In genomic region chr5:124872615-124873014, GRCh38 we compare ENCODE assay signal across 16 cellular contexts.
"Had no signal": no experiment of that assay in that cellular context is flagged by ENCODE, and none has a peak within 500 bp of the region (broad histone marks: within the 10 kb centered on the region; RNA-seq: fewer than 3 reads in every experiment).

No MANE protein-coding gene starts in this region.

- H3K4me1 Mint-ChIP-seq: activated naive CD4-positive, alpha-beta T cell treated with anti-CD3 and anti-CD28 coated beads, Interleukin-2, amount 50 U/mL, for 24 hours; stimulated activated naive CD8-positive, alpha-beta T cell treated with anti-CD3 and anti-CD28 coated beads, Interleukin-15, amount 100 ng/mL, for 72 hours had no signal

- H3K36me3 ChIP-seq: ascending aorta, breast epithelium, lower lobe of right lung, suprapubic skin, transverse colon had no signal

- H3K9me3 ChIP-seq: ascending aorta, breast epithelium, lower lobe of right lung, suprapubic skin, transverse colon had no signal

- H3K36me3 Mint-ChIP-seq: activated naive CD4-positive, alpha-beta T cell treated with anti-CD3 and anti-CD28 coated beads, Interleukin-2, amount 50 U/mL, for 24 hours; mesothelial cell of epicardium had no signal

- H3K4me3 Mint-ChIP-seq: activated naive CD4-positive, alpha-beta T cell treated with anti-CD3 and anti-CD28 coated beads, Interleukin-2, amount 50 U/mL, for 24 hours; mesothelial cell of epicardium; nephron; stimulated activated naive CD8-positive, alpha-beta T cell treated with anti-CD3 and anti-CD28 coated beads, Interleukin-15, amount 100 ng/mL, for 72 hours had no signal

- DNase-seq: activated CD4-positive, alpha-beta T cell treated with anti-CD3 and anti-CD28 coated beads, Interleukin-2, amount 50 U/mL, for 4 hours; activated gamma-delta T cell; cortex of kidney; lower lobe of right lung; nucleus accumbens; stimulated activated CD4-positive, alpha-beta T cell treated with anti-CD3 and anti-CD28 coated beads, Interleukin-4, amount 100 ng/mL, for 1 hour; stimulated activated naive CD8-positive, alpha-beta T cell treated with anti-CD3 and anti-CD28 coated beads, Interleukin-15, amount 100 ng/mL, for 72 hours; transverse colon had no signal

- ATAC-seq: lower lobe of right lung; sciatic nerve; stimulated activated naive CD8-positive, alpha-beta T cell treated with anti-CD3 and anti-CD28 coated beads, Interleukin-15, amount 100 ng/mL, for 72 hours had no signal

- H3K4me1 ChIP-seq: breast epithelium had no signal

- H3K4me2 ChIP-seq: smooth muscle cell had no signal

- H3K4me3 ChIP-seq: ascending aorta, breast epithelium, lower lobe of right lung, smooth muscle cell, suprapubic skin, transverse colon had no signal

- H3K9me3 Mint-ChIP-seq: stimulated activated naive CD8-positive, alpha-beta T cell treated with anti-CD3 and anti-CD28 coated beads, Interleukin-15, amount 100 ng/mL, for 72 hours had no signal

- H3K27me3 Mint-ChIP-seq: activated naive CD4-positive, alpha-beta T cell treated with anti-CD3 and anti-CD28 coated beads, Interleukin-2, amount 50 U/mL, for 24 hours; stimulated activated naive CD8-positive, alpha-beta T cell treated with anti-CD3 and anti-CD28 coated beads, Interleukin-15, amount 100 ng/mL, for 72 hours had no signal

- H3K27ac Mint-ChIP-seq: activated naive CD4-positive, alpha-beta T cell treated with anti-CD3 and anti-CD28 coated beads, Interleukin-2, amount 50 U/mL, for 24 hours; stimulated activated naive CD8-positive, alpha-beta T cell treated with anti-CD3 and anti-CD28 coated beads, Interleukin-15, amount 100 ng/mL, for 72 hours had no signal

- H3K27me3 ChIP-seq: ascending aorta, breast epithelium, suprapubic skin, transverse colon had no signal

- H3K27ac ChIP-seq: ascending aorta, breast epithelium, lower lobe of right lung, suprapubic skin, transverse colon had no signal
